In the genomic region with DNA sequence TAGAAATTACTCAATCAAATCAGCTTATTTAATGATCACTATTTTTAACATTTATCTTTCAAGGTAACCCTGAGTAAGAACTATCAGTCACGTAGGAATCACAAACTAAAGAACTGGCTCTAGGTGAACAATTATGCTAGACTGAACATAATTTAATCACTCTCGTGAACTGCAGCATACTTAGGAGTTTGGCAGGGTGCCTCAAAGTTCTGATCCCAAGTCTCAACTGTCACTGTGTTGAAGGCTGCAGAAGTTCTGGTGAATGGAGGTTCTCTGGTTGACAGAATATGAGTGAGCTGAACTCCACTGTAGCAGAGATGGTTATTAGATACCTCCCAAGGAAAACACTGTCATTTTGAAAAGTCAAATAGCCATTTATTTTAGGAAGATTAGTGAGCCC, we compare ENCODE assay signal across 21 cellular contexts.
"Had no signal": no experiment of that assay in that cellular context is flagged by ENCODE, and none has a peak within 500 bp of the region (broad histone marks: within the 10 kb centered on the region; RNA-seq: fewer than 3 reads in every experiment).

No MANE protein-coding gene starts in this region.

- H3K27ac ChIP-seq: SJCRH30 had no signal

- H3K36me3 ChIP-seq: MG63, SJCRH30 had no signal

- ATAC-seq: HepG2, SK-N-SH treated with all-trans-retinoic acid at 6 μM for 48 hours had no signal

- H3K9me3 ChIP-seq: SJCRH30 had no signal

- H3K4me3 ChIP-seq: MG63, SJCRH30 had no signal

- DNase-seq: IMR-90, Karpas-422, KG1, MG63, NCI-H1092, NCI-H1105 treated with DMSO at 0.1 percent for 48 hours, NCI-H1417 treated with DMSO at 0.1 percent for 48 hours, NCI-H146, NCI-H1694 treated with DMSO at 0.1 percent for 48 hours, NCI-H1930, NCI-H2081, NCI-H2107, NCI-H2227 treated with DMSO at 0.1 percent for 48 hours, NCI-H524, NCI-H69, NCI-H774, RPMI8226, SHP77 treated with DMSO at 0.1 percent for 48 hours, SJCRH30 had no signal

- H3K4me1 ChIP-seq: SJCRH30 had no signal
